ENCODE assay signal across 1 cellular context in the genomic region with DNA sequence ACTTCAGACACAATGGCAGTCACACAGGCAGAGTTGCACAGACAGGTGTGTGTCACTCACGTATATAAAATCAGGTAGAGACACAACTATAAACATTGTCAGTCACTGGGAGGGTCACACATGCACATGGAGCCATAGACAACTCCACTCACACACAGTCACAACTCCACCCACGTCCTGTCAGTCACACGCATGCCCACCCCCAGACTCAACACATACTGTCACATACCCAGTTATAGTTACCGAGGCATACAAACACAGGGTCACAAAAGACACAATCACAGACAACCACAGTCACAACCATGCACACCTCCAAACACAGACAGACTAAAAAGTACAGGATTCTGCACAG.
TF ChIP-seq lines count a peak whose summit lies in the region.

No MANE protein-coding gene starts in this region.

TF ChIP-seq in GM23338, 12 proteins besides CTCF, POLR2A, EP300 and RAD21 (continued from another document):
- TF ChIP-seq, protein P1, sequence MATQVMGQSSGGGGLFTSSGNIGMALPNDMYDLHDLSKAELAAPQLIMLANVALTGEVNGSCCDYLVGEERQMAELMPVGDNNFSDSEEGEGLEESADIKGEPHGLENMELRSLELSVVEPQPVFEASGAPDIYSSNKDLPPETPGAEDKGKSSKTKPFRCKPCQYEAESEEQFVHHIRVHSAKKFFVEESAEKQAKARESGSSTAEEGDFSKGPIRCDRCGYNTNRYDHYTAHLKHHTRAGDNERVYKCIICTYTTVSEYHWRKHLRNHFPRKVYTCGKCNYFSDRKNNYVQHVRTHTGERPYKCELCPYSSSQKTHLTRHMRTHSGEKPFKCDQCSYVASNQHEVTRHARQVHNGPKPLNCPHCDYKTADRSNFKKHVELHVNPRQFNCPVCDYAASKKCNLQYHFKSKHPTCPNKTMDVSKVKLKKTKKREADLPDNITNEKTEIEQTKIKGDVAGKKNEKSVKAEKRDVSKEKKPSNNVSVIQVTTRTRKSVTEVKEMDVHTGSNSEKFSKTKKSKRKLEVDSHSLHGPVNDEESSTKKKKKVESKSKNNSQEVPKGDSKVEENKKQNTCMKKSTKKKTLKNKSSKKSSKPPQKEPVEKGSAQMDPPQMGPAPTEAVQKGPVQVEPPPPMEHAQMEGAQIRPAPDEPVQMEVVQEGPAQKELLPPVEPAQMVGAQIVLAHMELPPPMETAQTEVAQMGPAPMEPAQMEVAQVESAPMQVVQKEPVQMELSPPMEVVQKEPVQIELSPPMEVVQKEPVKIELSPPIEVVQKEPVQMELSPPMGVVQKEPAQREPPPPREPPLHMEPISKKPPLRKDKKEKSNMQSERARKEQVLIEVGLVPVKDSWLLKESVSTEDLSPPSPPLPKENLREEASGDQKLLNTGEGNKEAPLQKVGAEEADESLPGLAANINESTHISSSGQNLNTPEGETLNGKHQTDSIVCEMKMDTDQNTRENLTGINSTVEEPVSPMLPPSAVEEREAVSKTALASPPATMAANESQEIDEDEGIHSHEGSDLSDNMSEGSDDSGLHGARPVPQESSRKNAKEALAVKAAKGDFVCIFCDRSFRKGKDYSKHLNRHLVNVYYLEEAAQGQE (IDR thresholded peaks at IDR 0.05; ENCODE audit: unreplicated experiment), result no peak
- TF ChIP-seq, protein P2, sequence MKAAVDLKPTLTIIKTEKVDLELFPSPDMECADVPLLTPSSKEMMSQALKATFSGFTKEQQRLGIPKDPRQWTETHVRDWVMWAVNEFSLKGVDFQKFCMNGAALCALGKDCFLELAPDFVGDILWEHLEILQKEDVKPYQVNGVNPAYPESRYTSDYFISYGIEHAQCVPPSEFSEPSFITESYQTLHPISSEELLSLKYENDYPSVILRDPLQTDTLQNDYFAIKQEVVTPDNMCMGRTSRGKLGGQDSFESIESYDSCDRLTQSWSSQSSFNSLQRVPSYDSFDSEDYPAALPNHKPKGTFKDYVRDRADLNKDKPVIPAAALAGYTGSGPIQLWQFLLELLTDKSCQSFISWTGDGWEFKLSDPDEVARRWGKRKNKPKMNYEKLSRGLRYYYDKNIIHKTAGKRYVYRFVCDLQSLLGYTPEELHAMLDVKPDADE (IDR thresholded peaks at IDR 0.05), result no peak
- TF ChIP-seq STAT1 (IDR thresholded peaks at IDR 0.05; ENCODE audit: unreplicated experiment) (no peak), CREB1 (CRISPR knock-in tag; IDR thresholded peaks at IDR 0.05; ENCODE audit: low read depth) (no peak)
